Comparison of ENCODE assay signal across 26 cellular contexts in the genomic region with DNA sequence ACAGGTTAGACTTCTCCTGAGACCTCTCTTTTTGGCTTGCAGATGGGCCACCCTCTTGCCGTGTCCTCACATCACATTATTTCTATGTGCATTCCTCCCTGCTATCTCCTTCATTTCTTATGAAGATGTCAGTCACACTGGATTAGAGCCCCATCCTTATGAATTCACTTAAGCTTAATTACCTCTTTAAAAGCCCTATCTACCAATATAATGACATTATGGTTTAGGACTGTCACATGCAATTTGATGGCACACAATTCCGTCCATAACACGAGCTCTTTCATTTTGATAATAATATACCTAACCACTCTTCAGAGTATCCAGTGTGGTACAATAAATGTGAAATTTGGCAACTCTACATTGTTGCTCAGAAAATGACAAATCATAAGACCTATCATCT.
"Had no signal": no experiment of that assay in that cellular context is flagged by ENCODE, and none has a peak within 500 bp of the region (broad histone marks: within the 10 kb centered on the region; RNA-seq: fewer than 3 reads in every experiment).

No MANE protein-coding gene starts in this region.

- DNase-seq: dermis blood vessel endothelial cell; dorsolateral prefrontal cortex; effector CD8-positive, alpha-beta T cell; effector memory CD8-positive, alpha-beta T cell; endodermal cell; erythroblast; esophagus squamous epithelium; foreskin fibroblast; foreskin melanocyte; gastrocnemius medialis; glutamatergic neuron; head of caudate nucleus; heart right ventricle; hippocampal formation; left cardiac atrium; left lung; left ventricle myocardium superior; lower lobe of right lung; mesenchymal stem cell; mucosa of descending colon; naive B cell; natural killer cell had no signal

- H3K27me3 ChIP-seq: dorsolateral prefrontal cortex, esophagus squamous epithelium, gastrocnemius medialis, heart right ventricle, left lung had no signal

- H3K9me3 ChIP-seq: esophagus squamous epithelium, gastrocnemius medialis, heart right ventricle, left lung, lower lobe of right lung, mucosa of descending colon had no signal

- H3K27ac Mint-ChIP-seq: effector memory CD8-positive, alpha-beta T cell; endodermal cell; mesothelial cell of epicardium; naive B cell; natural killer cell had no signal

- H3K4me3 ChIP-seq: coronary artery, dorsolateral prefrontal cortex, esophagus squamous epithelium, gastrocnemius medialis, heart right ventricle, left lung, lower lobe of right lung, mucosa of descending colon had no signal

- H3K27me3 Mint-ChIP-seq: effector memory CD8-positive, alpha-beta T cell; naive B cell had no signal

- H3K4me1 Mint-ChIP-seq: endodermal cell, naive B cell, natural killer cell had no signal

- H3K36me3 ChIP-seq: esophagus squamous epithelium, gastrocnemius medialis, heart right ventricle, left lung, lower lobe of right lung had no signal

- H3K4me3 Mint-ChIP-seq: effector memory CD8-positive, alpha-beta T cell; endodermal cell; mesothelial cell of epicardium; naive B cell; natural killer cell had no signal

- H3K27ac ChIP-seq: coronary artery, dorsolateral prefrontal cortex, epithelial cell of prostate, esophagus squamous epithelium, gastrocnemius medialis, heart right ventricle, left lung, lower lobe of right lung had no signal

- H3K36me3 Mint-ChIP-seq: mesothelial cell of epicardium, naive B cell, natural killer cell had no signal

- ATAC-seq: effector memory CD8-positive, alpha-beta T cell; esophagus mucosa; gastrocnemius medialis; heart right ventricle; left cardiac atrium; left lung; left ventricle myocardium superior; lower lobe of right lung; mucosa of descending colon; natural killer cell had no signal

- H3K9me3 Mint-ChIP-seq: endodermal cell had no signal

- H3K4me1 ChIP-seq: esophagus squamous epithelium, gastrocnemius medialis, heart right ventricle, left lung, lower lobe of right lung had no signal
